ENCODE assay signal across 10 cellular contexts in the genomic region with DNA sequence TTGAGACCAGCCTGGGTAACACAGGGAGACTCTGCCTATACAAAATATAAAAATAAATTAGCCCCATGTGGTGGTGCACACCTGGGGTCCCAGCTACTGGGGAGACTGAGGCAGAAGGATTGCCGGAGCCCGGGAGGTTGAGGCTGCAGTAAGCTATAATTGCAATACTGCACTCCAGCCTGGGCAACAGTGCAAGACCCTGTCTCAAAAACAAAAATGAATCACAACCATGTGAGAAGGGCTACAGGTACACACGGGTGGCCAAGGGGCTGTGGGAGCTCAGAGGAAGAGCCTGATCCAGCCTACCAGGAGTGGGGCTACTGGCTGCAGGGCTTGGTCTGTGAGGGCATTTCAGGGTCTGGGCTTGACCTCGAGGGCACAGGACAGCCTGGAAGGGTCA. TPM values are rescaled to one million over a fixed set of nuclear protein-coding genes. Genes with fewer than 3 reads are reported as not detected.
DNase-seq lines count a peak whose midpoint lies in the region; ATAC-seq and TF ChIP-seq lines count a peak whose summit lies in the region.
"Had no signal": no experiment of that assay in that cellular context is flagged by ENCODE, and none has a peak within 500 bp of the region (broad histone marks: within the 10 kb centered on the region; RNA-seq: fewer than 3 reads in every experiment).

No MANE protein-coding gene starts in this region.

- H3K9me3 Mint-ChIP-seq in CD8-positive, alpha-beta memory T cell: no peaks in the 10 kb centered on the region
- H3K9me3 Mint-ChIP-seq: stimulated activated naive B cell treated with anti-CD40 and anti-IgM and Interleukin-4, amounts not matched to agents 10 μg/mL and 1 μg/mL and 100 μg/mL, for 72 hours had no signal

- DNase-seq in CD8-positive, alpha-beta memory T cell: no peak
- DNase-seq in RWPE1 (ENCODE audit: low spot score) (no peak), iPS-NIHi11 (ENCODE audit: low spot score) (no peak), NAMALWA (ENCODE audit: low spot score) (no peak)
- DNase-seq in stimulated activated CD4-positive, alpha-beta T cell treated with anti-CD3 and anti-CD28 coated beads, Interleukin-2, amount 100 ng/mL, for 24 hours: no peak
- DNase-seq: NCI-H446; stimulated activated naive B cell treated with anti-CD40 and anti-IgM and Interleukin-4, amounts not matched to agents 10 μg/mL and 1 μg/mL and 100 μg/mL, for 72 hours had no signal

- H3K27me3 ChIP-seq in CD8-positive, alpha-beta memory T cell (ENCODE audit: insufficient read depth, low read length, poor library complexity, severe bottlenecking): no peaks in the 10 kb centered on the region
- no peaks in the 10 kb centered on the region for H3K27me3 ChIP-seq in esophagus (ENCODE audit: control insufficient read depth in 1 of 2, insufficient read depth in 2 of 2, low read length in 2 of 2)
- no peaks in the 10 kb centered on the region for H3K27me3 ChIP-seq in rectal smooth muscle tissue (ENCODE audit: control insufficient read depth, insufficient read depth, low read length)

- no peaks in the 10 kb centered on the region for H3K36me3 ChIP-seq in CD8-positive, alpha-beta memory T cell (ENCODE audit: insufficient read depth, low read length)
- H3K36me3 ChIP-seq in esophagus (ENCODE audit: control insufficient read depth in 2 of 2, insufficient read depth in 2 of 2, low read length in 1 of 2) (peaks cover 8 to 35% of the 10 kb centered on the region in 2 donors), rectal smooth muscle tissue (ENCODE audit: control insufficient read depth, insufficient read depth, low read length) (no peaks in the 10 kb centered on the region)

- peak overlapping the region in 6 of 7 donors; percentile 61 to 82 (median 70) for H3K4me3 Mint-ChIP-seq in CD8-positive, alpha-beta memory T cell
- H3K4me3 Mint-ChIP-seq: stimulated activated naive B cell treated with anti-CD40 and anti-IgM and Interleukin-4, amounts not matched to agents 10 μg/mL and 1 μg/mL and 100 μg/mL, for 72 hours had no signal

- peaks cover 46% of the 10 kb centered on the region for H3K4me1 ChIP-seq in CD8-positive, alpha-beta memory T cell (ENCODE audit: insufficient read depth, low read length)
- H3K4me1 ChIP-seq in esophagus (ENCODE audit: control insufficient read depth in 2 of 2, insufficient read depth in 2 of 2, low read length in 1 of 2) (peaks cover 27 to 68% of the 10 kb centered on the region in 2 donors), rectal smooth muscle tissue (ENCODE audit: control insufficient read depth, insufficient read depth, low read length) (peaks cover 18% of the 10 kb centered on the region)

- H3K27me3 Mint-ChIP-seq in CD8-positive, alpha-beta memory T cell: no peaks in the 10 kb centered on the region

- no peak for ATAC-seq in HG02623 (IDR thresholded peaks at IDR 0.05; ENCODE audit: unreplicated experiment)

- H3K4me3 ChIP-seq in CD8-positive, alpha-beta memory T cell (ENCODE audit: low read length): peak overlapping the region; percentile 59
- H3K4me3 ChIP-seq in esophagus (ENCODE audit: low read depth in 1 of 2, low read length in 2 of 2) (no peak overlapping the region), rectal smooth muscle tissue (ENCODE audit: low read length) (no peak overlapping the region)

- no peaks in the 10 kb centered on the region for H3K36me3 Mint-ChIP-seq in CD8-positive, alpha-beta memory T cell
- H3K36me3 Mint-ChIP-seq: stimulated activated naive B cell treated with anti-CD40 and anti-IgM and Interleukin-4, amounts not matched to agents 10 μg/mL and 1 μg/mL and 100 μg/mL, for 72 hours had no signal

- CTCF ChIA-PET in CD8-positive, alpha-beta memory T cell (lab: Charles Lee): interaction anchor here (1.1 kb wide), 1 partner anchor 178 kb away, joined by 5 read pairs; the partner anchor contains the start of gene TOR2A
- CTCF ChIA-PET in RWPE1 (lab: Yijun Ruan, JAX): interaction anchor here (0.6 to 2.0 kb wide), 3 partner anchors 31 to 327 kb away, joined by 4 to 8 read pairs (median 7); no protein-coding TSS in a partner anchor

- peak overlapping the region in 6 of 8 donors; percentile 67 to 90 (median 83) for H3K27ac Mint-ChIP-seq in CD8-positive, alpha-beta memory T cell
- H3K27ac Mint-ChIP-seq: stimulated activated naive B cell treated with anti-CD40 and anti-IgM and Interleukin-4, amounts not matched to agents 10 μg/mL and 1 μg/mL and 100 μg/mL, for 72 hours had no signal

- H3K27ac ChIP-seq in CD8-positive, alpha-beta memory T cell (ENCODE audit: low read depth, low read length): no peak overlapping the region
- H3K27ac ChIP-seq in RWPE1 (peak overlapping the region; percentile 99), esophagus (ENCODE audit: low read depth in 2 of 2, low read length in 1 of 2) (peak overlapping the region; percentile 87 to 100), rectal smooth muscle tissue (ENCODE audit: low read depth, low read length) (peak overlapping the region; percentile 21)

- POLR2A ChIA-PET in CD8-positive, alpha-beta memory T cell (lab: Charles Lee): interaction anchor here (0.7 to 1.6 kb wide), 2 partner anchors 11 to 756 kb away, joined by 3 to 6 read pairs; no protein-coding TSS in a partner anchor
- POLR2A ChIA-PET in RWPE1 (lab: Yijun Ruan, JAX; ENCODE audit: low non-redundant PET): interaction anchor here (1.6 kb wide), 1 partner anchor 22 kb away, joined by 9 read pairs; no protein-coding TSS in a partner anchor

- no peak overlapping the region for H3K9ac ChIP-seq in rectal smooth muscle tissue (ENCODE audit: low read length)

- no peaks in the 10 kb centered on the region for H3K9me3 ChIP-seq in CD8-positive, alpha-beta memory T cell (ENCODE audit: low read length)
- no peaks in the 10 kb centered on the region for H3K9me3 ChIP-seq in esophagus (ENCODE audit: control insufficient read depth in 2 of 2, insufficient read depth in 1 of 2, low read depth in 1 of 2, low read length in 1 of 2)

- peaks cover 49 to 74% (median 51%) of the 10 kb centered on the region in 3 donors for H3K4me1 Mint-ChIP-seq in CD8-positive, alpha-beta memory T cell

- 56 to 65% methylated on average over 4 of the region's 4 CpGs for WGBS in esophagus, 2 donors

- TF ChIP-seq CTCF in RWPE1 (conservative IDR thresholded peaks at IDR 0.05; ENCODE audit: low read depth): no peak

RNA-seq across cellular contexts. Expression of gene STXBP1, which starts 55.2 kb away (rescaled TPM):
- 10 to 100 TPM; 14.5 to 15.2 TPM for total RNA-seq in CD8-positive, alpha-beta memory T cell
- 8.2 TPM for polyA plus RNA-seq in CD8-positive, alpha-beta memory T cell
- polyA plus RNA-seq in esophagus: 1 to 10 TPM; 4.7 to 7.1 TPM
